Comparison of ENCODE assay signal across 9 cellular contexts in the genomic region with DNA sequence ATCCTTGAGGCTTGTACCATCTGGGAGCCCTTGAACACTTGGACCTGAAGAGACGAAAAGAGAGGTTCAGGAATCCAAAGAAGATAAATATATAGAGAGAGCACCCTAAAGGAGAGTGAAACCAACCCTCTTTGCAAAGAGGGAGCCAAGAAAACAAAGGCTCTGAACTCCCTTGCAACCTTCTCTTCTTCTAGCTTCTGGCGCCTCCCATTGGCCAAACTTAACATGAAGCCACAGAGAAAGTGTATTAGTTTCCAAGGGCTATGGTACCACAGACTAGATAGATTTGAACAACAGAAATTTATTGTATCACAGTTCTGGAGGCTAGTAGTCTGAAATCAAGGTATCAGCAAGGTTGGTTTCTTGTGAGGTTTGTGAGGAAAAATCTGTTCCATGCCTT.
A peak's percentile ranks its signal among the peaks of the same experiment; 100 is the strongest.
DNase-seq lines count a peak whose midpoint lies in the region; ATAC-seq and TF ChIP-seq lines count a peak whose summit lies in the region.
"Had no signal": no experiment of that assay in that cellular context is flagged by ENCODE, and none has a peak within 500 bp of the region (broad histone marks: within the 10 kb centered on the region; RNA-seq: fewer than 3 reads in every experiment).

No MANE protein-coding gene starts in this region.

- TF ChIP-seq RAD21 in HCT116 (IDR thresholded peaks at IDR 0.05; ENCODE audit: low read depth): peak; percentile 88

- H4K20me1 ChIP-seq in HCT116 (ENCODE audit: insufficient read depth) (no peaks in the 10 kb centered on the region), PC-3 (ENCODE audit: low read length) (no peaks in the 10 kb centered on the region)

- H3K9me3 ChIP-seq in HCT116 (ENCODE audit: control insufficient read depth in 1 of 2, insufficient read depth in 1 of 2, low read depth in 1 of 2, low read length in 2 of 2): no peaks in the 10 kb centered on the region
- H3K9me3 ChIP-seq in PC-3 (ENCODE audit: low read length): no peaks in the 10 kb centered on the region
- H3K9me3 ChIP-seq in left ventricle myocardium inferior (replicated peaks): no peaks in the 10 kb centered on the region
- H3K9me3 ChIP-seq in CD8-positive, alpha-beta T cell (ENCODE audit: low read length): no peaks in the 10 kb centered on the region

- BruUV-seq in HCT116 (replicated peaks; lab: Mats Ljungman, UMichigan): no TSS peak
- no TSS peak for BruUV-seq in PC-3 (replicated peaks; lab: Mats Ljungman, UMichigan)

- TF ChIP-seq CTCF in 22Rv1 (IDR thresholded peaks at IDR 0.05): peak; percentile 76
- peak; percentile 60 to 75 (median 66) for TF ChIP-seq CTCF in HCT116 (IDR thresholded peaks at IDR 0.05 in 2 of 3, conservative IDR thresholded peaks at IDR 0.05 in 1 of 3; ENCODE audit: borderline replicate concordance in 1 of 3, insufficient read depth in 1 of 3, low read depth in 2 of 3, low read length in 2 of 3)
- peak; percentile 56 for TF ChIP-seq CTCF in PC-3 (conservative IDR thresholded peaks at IDR 0.05; ENCODE audit: low read depth, low read length)
- TF ChIP-seq CTCF in left ventricle myocardium inferior (IDR thresholded peaks at IDR 0.05; ENCODE audit: borderline replicate concordance): peak; percentile 61
- TF ChIP-seq CTCF in CD8-positive, alpha-beta T cell (IDR thresholded peaks at IDR 0.05): no peak

- H3F3A ChIP-seq in PC-3 (ENCODE audit: low read length, unreplicated experiment): no peaks in the 10 kb centered on the region

- H3K79me2 ChIP-seq in HCT116 (ENCODE audit: insufficient read depth, low read length) (no peaks in the 10 kb centered on the region), PC-3 (ENCODE audit: low read length) (no peaks in the 10 kb centered on the region)

- no peaks in the 10 kb centered on the region for H3K4me1 Mint-ChIP-seq in activated CD4-positive, alpha-beta memory T cell treated with anti-CD3 and anti-CD28 coated beads, Interleukin-2, amount 10 ng/mL, durations not matched to agents 7 days and 5 days
- H3K4me1 Mint-ChIP-seq in CD8-positive, alpha-beta T cell (ENCODE audit: low read depth): no peaks in the 10 kb centered on the region

- H3K4me3 Mint-ChIP-seq in activated CD4-positive, alpha-beta memory T cell treated with anti-CD3 and anti-CD28 coated beads, Interleukin-2, amount 10 ng/mL, durations not matched to agents 7 days and 5 days: no peak overlapping the region
- no peak overlapping the region for H3K4me3 Mint-ChIP-seq in CD8-positive, alpha-beta T cell

- no peak overlapping the region for H3K9ac ChIP-seq in HCT116 (ENCODE audit: low read length)
- H3K9ac ChIP-seq in PC-3 (ENCODE audit: low read length): no peak overlapping the region

- no peaks in the 10 kb centered on the region for H3K27me3 ChIP-seq in HCT116 (ENCODE audit: insufficient read depth, low read length)
- no peaks in the 10 kb centered on the region for H3K27me3 ChIP-seq in PC-3 (ENCODE audit: low read length)
- no peaks in the 10 kb centered on the region for H3K27me3 ChIP-seq in left ventricle myocardium inferior (ENCODE audit: low read depth)
- no peaks in the 10 kb centered on the region for H3K27me3 ChIP-seq in CD8-positive, alpha-beta T cell (ENCODE audit: insufficient read depth, low read length)

- no peaks in the 10 kb centered on the region for H3K27me3 Mint-ChIP-seq in activated CD4-positive, alpha-beta memory T cell treated with anti-CD3 and anti-CD28 coated beads, Interleukin-2, amount 10 ng/mL, durations not matched to agents 7 days and 5 days
- H3K27me3 Mint-ChIP-seq in CD8-positive, alpha-beta T cell (ENCODE audit: low read depth): no peaks in the 10 kb centered on the region

- H3K9me3 Mint-ChIP-seq in activated CD4-positive, alpha-beta memory T cell treated with anti-CD3 and anti-CD28 coated beads, Interleukin-2, amount 10 ng/mL, durations not matched to agents 7 days and 5 days: no peaks in the 10 kb centered on the region
- peaks cover 13% of the 10 kb centered on the region for H3K9me3 Mint-ChIP-seq in CD8-positive, alpha-beta T cell

- no peaks in the 10 kb centered on the region for H3K9me2 ChIP-seq in HCT116 (ENCODE audit: insufficient read depth)
- H3K9me2 ChIP-seq in PC-3 (replicated peaks; ENCODE audit: low read length): no peaks in the 10 kb centered on the region

- no peaks in the 10 kb centered on the region for H3K36me3 Mint-ChIP-seq in activated CD4-positive, alpha-beta memory T cell treated with anti-CD3 and anti-CD28 coated beads, Interleukin-2, amount 10 ng/mL, durations not matched to agents 7 days and 5 days (ENCODE audit: low read depth)
- no peaks in the 10 kb centered on the region for H3K36me3 Mint-ChIP-seq in CD8-positive, alpha-beta T cell

- RAD21 ChIA-PET in HCT116 (lab: Charles Lee; ENCODE audit: low non-redundant PET in 1 of 2, low total read pairs in 2 of 2, uncharacterized antibody in 2 of 2, unreplicated experiment in 2 of 2): interaction anchor here (0.7 to 1.8 kb wide), 6 partner anchors 136 to 644 kb away, joined by 3 to 12 read pairs (median 4); no protein-coding TSS in a partner anchor

- H3K4me1 ChIP-seq in HCT116 (ENCODE audit: control insufficient read depth in 1 of 2, insufficient read depth in 2 of 2, low read length in 2 of 2) (peaks cover 8 to 10% of the 10 kb centered on the region in 2 experiments; a peak in 3 of 4 replicates), PC-3 (ENCODE audit: insufficient read depth, low read length) (no peaks in the 10 kb centered on the region), left ventricle myocardium inferior (no peaks in the 10 kb centered on the region)
- no peaks in the 10 kb centered on the region for H3K4me1 ChIP-seq in CD8-positive, alpha-beta T cell (ENCODE audit: insufficient read depth, low read length)

- H3K27ac ChIP-seq in 22Rv1: no peak overlapping the region
- H3K27ac ChIP-seq in HCT116 (ENCODE audit: low read depth, low read length): no peak overlapping the region; the same call in 1 of the 2 replicates
- no peak overlapping the region for H3K27ac ChIP-seq in PC-3 (ENCODE audit: low read length)
- H3K27ac ChIP-seq in left ventricle myocardium inferior (replicated peaks): no peak overlapping the region
- no peak overlapping the region for H3K27ac ChIP-seq in CD8-positive, alpha-beta T cell (ENCODE audit: low read depth, low read length)
- H3K27ac ChIP-seq: HL-60 had no signal

- H2AFZ ChIP-seq in HCT116 (ENCODE audit: low read depth, low read length, poor library complexity, severe bottlenecking) (peak overlapping the region; percentile 89), PC-3 (ENCODE audit: low read length) (no peak overlapping the region)

- intact Hi-C loops in HCT116 (cut with micrococcal nuclease): loop anchor here (1.0 kb wide), 3 partner anchors 483 to 659 kb away; no protein-coding TSS in a partner anchor
- intact Hi-C loops in PC-3 (cut with micrococcal nuclease): loop anchor here (1.0 to 2.0 kb wide), 2 partner anchors 483 to 568 kb away; no protein-coding TSS in a partner anchor
- intact Hi-C loops in left ventricle myocardium inferior (cut with micrococcal nuclease): no loop called here
- intact Hi-C loops in CD8-positive, alpha-beta T cell (cut with DNase I, micrococcal nuclease): no loop called here

- POLR2A ChIA-PET in HCT116 (lab: Charles Lee): interaction anchor here (0.8 kb wide), 1 partner anchor 136 kb away, joined by 4 read pairs; no protein-coding TSS in a partner anchor
- POLR2A ChIA-PET in PC-3 (lab: Charles Lee; ENCODE audit: unreplicated experiment): interaction anchor here (0.7 kb wide), 1 partner anchor 666 kb away, joined by 4 read pairs; no protein-coding TSS in a partner anchor
- POLR2A ChIA-PET in activated CD4-positive, alpha-beta memory T cell treated with anti-CD3 and anti-CD28 coated beads, Interleukin-2, amount 10 ng/mL, durations not matched to agents 7 days and 5 days (lab: Charles Lee): no interaction called here
- POLR2A ChIA-PET in CD8-positive, alpha-beta T cell (lab: Charles Lee): no interaction called here

- DNase-seq in HCT116 (ENCODE audit: low read depth, low spot score) (peak; percentile 62), PC-3 (peak; percentile 35), left ventricle myocardium inferior (no peak)
- DNase-seq in activated CD4-positive, alpha-beta memory T cell treated with anti-CD3 and anti-CD28 coated beads, Interleukin-2, amount 10 ng/mL, durations not matched to agents 7 days and 5 days: no peak
- DNase-seq in CD8-positive, alpha-beta T cell: no peak

- H3K36me3 ChIP-seq in HCT116 (ENCODE audit: control insufficient read depth in 1 of 2, insufficient read depth in 2 of 2, low read length in 2 of 2): no peaks in the 10 kb centered on the region
- H3K36me3 ChIP-seq in PC-3 (ENCODE audit: low read depth, low read length): no peaks in the 10 kb centered on the region
- H3K36me3 ChIP-seq in left ventricle myocardium inferior: no peaks in the 10 kb centered on the region
- H3K36me3 ChIP-seq in CD8-positive, alpha-beta T cell (ENCODE audit: insufficient read depth, low read length): no peaks in the 10 kb centered on the region

- H3K27ac Mint-ChIP-seq in activated CD4-positive, alpha-beta memory T cell treated with anti-CD3 and anti-CD28 coated beads, Interleukin-2, amount 10 ng/mL, durations not matched to agents 7 days and 5 days: no peak overlapping the region
- H3K27ac Mint-ChIP-seq in CD8-positive, alpha-beta T cell: no peak overlapping the region

- TF ChIP-seq POLR2A in HCT116 (IDR thresholded peaks at IDR 0.05; ENCODE audit: borderline replicate concordance, extremely low read depth, insufficient read depth, insufficient read length): no peak

- H3K4me3 ChIP-seq in HCT116 (replicated peaks in 1 of 2; ENCODE audit: low read depth in 1 of 2, low read length in 2 of 2) (no peak overlapping the region), PC-3 (ENCODE audit: low read length) (no peak overlapping the region), left ventricle myocardium inferior (no peak overlapping the region)
- H3K4me3 ChIP-seq in CD8-positive, alpha-beta T cell (ENCODE audit: low read depth, low read length): no peak overlapping the region

- ATAC-seq in HCT116: peak; percentile 94
- peak; percentile 56; the same call in 1 of the 2 replicates for ATAC-seq in PC-3
- ATAC-seq in HG02798 (IDR thresholded peaks at IDR 0.05; ENCODE audit: poor library complexity, unreplicated experiment): no peak
- ATAC-seq in CD8-positive, alpha-beta T cell: no peak
- no peak for ATAC-seq in GM19452 (IDR thresholded peaks at IDR 0.05; ENCODE audit: unreplicated experiment)

- CTCF ChIA-PET in HCT116 (lab: Charles Lee) (interaction anchor here (0.6 to 2.6 kb wide), 11 partner anchors 13 to 662 kb away, joined by 3 to 28 read pairs (median 4); no protein-coding TSS in a partner anchor), PC-3 (lab: Charles Lee) (interaction anchor here (0.6 kb wide), 4 partner anchors 29 to 596 kb away, joined by 3 to 5 read pairs (median 3); no protein-coding TSS in a partner anchor)
- CTCF ChIA-PET in activated CD4-positive, alpha-beta memory T cell treated with anti-CD3 and anti-CD28 coated beads, Interleukin-2, amount 10 ng/mL, durations not matched to agents 7 days and 5 days (lab: Charles Lee): no interaction called here
- CTCF ChIA-PET in CD8-positive, alpha-beta T cell (lab: Charles Lee): no interaction called here

- H3K4me2 ChIP-seq in HCT116 (ENCODE audit: low read length): peak overlapping the region; percentile 43
- H3K4me2 ChIP-seq in PC-3 (ENCODE audit: low read length): no peak overlapping the region

Comparison
In these comparisons a context has a peak if more than half of its experiments do, and no peak if none do; other contexts are left out.
1. ATAC-seq: peak in HCT116 (single experiment) and PC-3 (single experiment); none in HG02798 (single experiment), CD8-positive, alpha-beta T cell (single experiment) and GM19452 (single experiment).
2. DNase-seq: peak in HCT116 (single experiment) and PC-3 (single experiment); none in left ventricle myocardium inferior (single experiment), activated CD4-positive, alpha-beta memory T cell treated with anti-CD3 and anti-CD28 coated beads, Interleukin-2, amount 10 ng/mL, durations not matched to agents 7 days and 5 days (single experiment) and CD8-positive, alpha-beta T cell (0 of 7).
3. CTCF ChIA-PET loops: an anchor here in HCT116 (0.6 to 2.6 kb wide) and PC-3 (0.6 kb wide); none called in activated CD4-positive, alpha-beta memory T cell treated with anti-CD3 and anti-CD28 coated beads, Interleukin-2, amount 10 ng/mL, durations not matched to agents 7 days and 5 days and CD8-positive, alpha-beta T cell.
4. POLR2A ChIA-PET loops: an anchor here in HCT116 (0.8 kb wide) and PC-3 (0.7 kb wide); none called in activated CD4-positive, alpha-beta memory T cell treated with anti-CD3 and anti-CD28 coated beads, Interleukin-2, amount 10 ng/mL, durations not matched to agents 7 days and 5 days and CD8-positive, alpha-beta T cell.
5. intact Hi-C loops: an anchor here in HCT116 (1.0 kb wide) and PC-3 (1.0 to 2.0 kb wide); none called in left ventricle myocardium inferior and CD8-positive, alpha-beta T cell.